23 cellular contexts compared by ENCODE assay signal in the genomic region with DNA sequence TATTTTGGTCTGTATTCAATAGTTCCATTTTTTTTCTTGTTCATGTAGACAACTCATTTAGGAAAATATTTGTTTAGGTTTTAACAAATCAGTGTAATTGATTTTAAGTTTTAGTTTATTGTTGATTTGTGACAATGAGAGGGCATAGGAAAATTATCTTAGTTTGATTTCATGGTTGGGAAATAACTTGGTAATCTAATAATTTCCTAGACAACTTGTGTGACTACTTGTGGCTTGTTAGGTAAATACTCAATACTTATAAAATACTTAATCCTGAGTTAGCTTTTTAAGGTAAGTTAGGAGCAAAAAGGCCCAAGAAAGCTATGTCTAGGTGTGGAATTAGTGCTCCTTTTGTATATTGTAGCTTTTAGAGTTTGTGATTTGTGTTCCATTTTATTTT.
DNase-seq lines count a peak whose midpoint lies in the region; ATAC-seq and TF ChIP-seq lines count a peak whose summit lies in the region.
"Had no signal": no experiment of that assay in that cellular context is flagged by ENCODE, and none has a peak within 500 bp of the region (broad histone marks: within the 10 kb centered on the region; RNA-seq: fewer than 3 reads in every experiment).

No MANE protein-coding gene starts in this region.

- H3K56ac ChIP-seq in mesendoderm (ENCODE audit: low read length) = no peak overlapping the region

- no peak for DNase-seq in CD8-positive, alpha-beta memory T cell
- DNase-seq in WTC11 (ENCODE audit: low spot score) (no peak), smooth muscle cell (lab: John Stamatoyannopoulos, UW; ENCODE audit: unreplicated experiment) (no peak), mesendoderm (no peak)
- no peak for DNase-seq in stimulated activated CD4-positive, alpha-beta T cell treated with anti-CD3 and anti-CD28 coated beads, Interleukin-2, amount 100 ng/mL, for 48 hours
- DNase-seq: activated CD4-positive, alpha-beta T cell treated with anti-CD3 and anti-CD28 coated beads, Interleukin-2, amount 10 ng/mL, durations not matched to agents 24 days and 14 days; activated naive CD4-positive, alpha-beta T cell treated with anti-CD3 and anti-CD28 coated beads, Interleukin-2, amount 10 ng/mL, durations not matched to agents 7 days and 5 days; activated T-cell treated with anti-CD3 and anti-CD28 coated beads, Interleukin-2, amount 50 U/mL, for 48 hours; brain microvascular endothelial cell; effector CD8-positive, alpha-beta T cell; GM23248; heart left ventricle; NCI-H1436 treated with DMSO at 0.1 percent for 48 hours; right cardiac atrium; Right ventricle myocardium superior; stimulated activated CD4-positive, alpha-beta T cell treated with anti-CD3 and anti-CD28 coated beads, Interleukin-4, amount 100 ng/mL, for 1 hour; T-helper 9 cell; testis; WERI-Rb-1 had no signal

- H3K79me2 ChIP-seq in KMS-11 (ENCODE audit: insufficient read depth, low read depth) (peaks cover 95% of the 10 kb centered on the region), smooth muscle cell (ENCODE audit: low read depth) (peaks cover 31% of the 10 kb centered on the region), mesendoderm (ENCODE audit: control insufficient read depth, insufficient read depth, low read length) (no peaks in the 10 kb centered on the region)

- H4K5ac ChIP-seq in mesendoderm (ENCODE audit: low read length) = no peak overlapping the region

- no peak overlapping the region for H3K27ac ChIP-seq in CD8-positive, alpha-beta memory T cell (ENCODE audit: low read depth, low read length)
- H3K27ac ChIP-seq in KMS-11 (peak overlapping the region; percentile 89; the same call in 1 of the 2 replicates), smooth muscle cell (ENCODE audit: low read depth) (peak overlapping the region; percentile 88), mesendoderm (ENCODE audit: low read depth, low read length) (no peak overlapping the region)
- H3K27ac ChIP-seq: brain microvascular endothelial cell, GM23248, testis, WERI-Rb-1 had no signal

- H3K4me1 ChIP-seq in CD8-positive, alpha-beta memory T cell (ENCODE audit: insufficient read depth, low read length) = peaks cover 35% of the 10 kb centered on the region
- H3K4me1 ChIP-seq in KMS-11 (ENCODE audit: low read depth, poor library complexity, severe bottlenecking) (peaks cover 83% of the 10 kb centered on the region), smooth muscle cell (ENCODE audit: low read depth) (peaks cover 43% of the 10 kb centered on the region), mesendoderm (ENCODE audit: control insufficient read depth, low read depth, low read length) (no peaks in the 10 kb centered on the region)
- H3K4me1 ChIP-seq: testis had no signal

- no peaks in the 10 kb centered on the region for H3K9me3 Mint-ChIP-seq in CD8-positive, alpha-beta memory T cell
- H3K9me3 Mint-ChIP-seq in WTC11 = no peaks in the 10 kb centered on the region
- H3K9me3 Mint-ChIP-seq: activated CD4-positive, alpha-beta T cell treated with anti-CD3 and anti-CD28 coated beads, Interleukin-2, amount 10 ng/mL, durations not matched to agents 24 days and 14 days; activated naive CD4-positive, alpha-beta T cell treated with anti-CD3 and anti-CD28 coated beads, Interleukin-2, amount 10 ng/mL, durations not matched to agents 7 days and 5 days; neural crest cell had no signal

- H3K9ac ChIP-seq in KMS-11 (peak overlapping the region; percentile 53; the same call in 1 of the 2 replicates), smooth muscle cell (ENCODE audit: low read depth) (no peak overlapping the region), mesendoderm (ENCODE audit: low read length) (no peak overlapping the region)
- H3K9ac ChIP-seq: GM23248 had no signal

- peaks cover 4% of the 10 kb centered on the region for H3F3A ChIP-seq in smooth muscle cell (ENCODE audit: low read depth)

- no peaks in the 10 kb centered on the region for H3K9me3 ChIP-seq in CD8-positive, alpha-beta memory T cell (ENCODE audit: low read length)
- no peaks in the 10 kb centered on the region for H3K9me3 ChIP-seq in smooth muscle cell (replicated peaks; ENCODE audit: low read depth)
- H3K9me3 ChIP-seq: testis had no signal

- no peaks in the 10 kb centered on the region for H3K27me3 ChIP-seq in CD8-positive, alpha-beta memory T cell (ENCODE audit: insufficient read depth, low read length, poor library complexity, severe bottlenecking)
- H3K27me3 ChIP-seq in KMS-11 (ENCODE audit: insufficient read depth, low read depth) (no peaks in the 10 kb centered on the region), smooth muscle cell (ENCODE audit: low read depth) (no peaks in the 10 kb centered on the region), mesendoderm (ENCODE audit: insufficient read depth, low read length, poor library complexity) (no peaks in the 10 kb centered on the region)
- H3K27me3 ChIP-seq: brain microvascular endothelial cell, heart left ventricle, testis had no signal

- POLR2A ChIA-PET in CD8-positive, alpha-beta memory T cell (lab: Charles Lee) = interaction anchor here (0.8 to 1.9 kb wide), 2 partner anchors 22 to 215 kb away, joined by 3 to 6 read pairs; partner anchors contain the start of gene MTURN
- POLR2A ChIA-PET in WTC11 (lab: Charles Lee) = interaction anchor here (0.5 kb wide), 1 partner anchor 23 kb away, joined by 4 read pairs; no protein-coding TSS in a partner anchor

- no peak overlapping the region for H2AFZ ChIP-seq in KMS-11 (ENCODE audit: low read depth)
- no peak overlapping the region for H2AFZ ChIP-seq in smooth muscle cell (ENCODE audit: low read depth)
- H2AFZ ChIP-seq: GM23248 had no signal

- H3K27ac Mint-ChIP-seq in CD8-positive, alpha-beta memory T cell = peak overlapping the region in 6 of 8 donors; percentile 17 to 94 (median 76)
- H3K27ac Mint-ChIP-seq in WTC11 = peak overlapping the region; percentile 81; the same call in 1 of the 2 replicates
- H3K27ac Mint-ChIP-seq: activated CD4-positive, alpha-beta T cell treated with anti-CD3 and anti-CD28 coated beads, Interleukin-2, amount 10 ng/mL, durations not matched to agents 24 days and 14 days; activated naive CD4-positive, alpha-beta T cell treated with anti-CD3 and anti-CD28 coated beads, Interleukin-2, amount 10 ng/mL, durations not matched to agents 7 days and 5 days had no signal

- CTCF ChIA-PET in CD8-positive, alpha-beta memory T cell (lab: Charles Lee) = interaction anchor here (0.9 to 5.1 kb wide), 3 partner anchors 10 to 74 kb away, joined by 3 to 30 read pairs (median 9); no protein-coding TSS in a partner anchor
- CTCF ChIA-PET in WTC11 (lab: Charles Lee) = interaction anchor here (1.3 to 2.7 kb wide), 2 partner anchors 73 to 185 kb away, joined by 6 to 11 read pairs; no protein-coding TSS in a partner anchor

- ATAC-seq in WTC11 = no peak
- ATAC-seq in HG03442 (IDR thresholded peaks at IDR 0.05; ENCODE audit: unreplicated experiment) = no peak
- ATAC-seq: heart left ventricle, right cardiac atrium had no signal

- no peak for TF ChIP-seq CTCF in KMS-11 (conservative IDR thresholded peaks at IDR 0.05; ENCODE audit: low read depth, low read length)
- TF ChIP-seq CTCF in WTC11 (IDR thresholded peaks at IDR 0.05) = no peak
- TF ChIP-seq CTCF in smooth muscle cell (IDR thresholded peaks at IDR 0.05; ENCODE audit: borderline replicate concordance, insufficient read depth, poor library complexity, severe bottlenecking) = no peak

- no peak overlapping the region for H3K4me3 Mint-ChIP-seq in CD8-positive, alpha-beta memory T cell
- no peak overlapping the region for H3K4me3 Mint-ChIP-seq in WTC11
- H3K4me3 Mint-ChIP-seq: activated CD4-positive, alpha-beta T cell treated with anti-CD3 and anti-CD28 coated beads, Interleukin-2, amount 10 ng/mL, durations not matched to agents 24 days and 14 days; activated naive CD4-positive, alpha-beta T cell treated with anti-CD3 and anti-CD28 coated beads, Interleukin-2, amount 10 ng/mL, durations not matched to agents 7 days and 5 days; neural crest cell had no signal

- H3K79me1 ChIP-seq in mesendoderm (ENCODE audit: low read length) = no peaks in the 10 kb centered on the region

- no peak overlapping the region for H2BK15ac ChIP-seq in mesendoderm (replicated peaks; ENCODE audit: low read depth)

- H3K4ac ChIP-seq in mesendoderm (ENCODE audit: low read depth, low read length) = no peak overlapping the region

- H4K8ac ChIP-seq in mesendoderm (ENCODE audit: low read depth, low read length) = no peak overlapping the region

- H2BK120ac ChIP-seq in mesendoderm (ENCODE audit: low read depth, low read length) = no peak overlapping the region

- no peaks in the 10 kb centered on the region for H3K27me3 Mint-ChIP-seq in CD8-positive, alpha-beta memory T cell
- no peaks in the 10 kb centered on the region for H3K27me3 Mint-ChIP-seq in WTC11 (ENCODE audit: low read depth)
- H3K27me3 Mint-ChIP-seq: activated CD4-positive, alpha-beta T cell treated with anti-CD3 and anti-CD28 coated beads, Interleukin-2, amount 10 ng/mL, durations not matched to agents 24 days and 14 days; activated naive CD4-positive, alpha-beta T cell treated with anti-CD3 and anti-CD28 coated beads, Interleukin-2, amount 10 ng/mL, durations not matched to agents 7 days and 5 days had no signal

- no peak overlapping the region for H3K4me3 ChIP-seq in CD8-positive, alpha-beta memory T cell (ENCODE audit: low read length)
- H3K4me3 ChIP-seq in KMS-11 (IDR thresholded peaks at IDR 0.05; ENCODE audit: insufficient read depth, low read depth, low read length) (no peak overlapping the region), smooth muscle cell (no peak overlapping the region), mesendoderm (ENCODE audit: low read length) (no peak overlapping the region)
- H3K4me3 ChIP-seq: GM23248, heart left ventricle, lung, testis had no signal

- H4K20me1 ChIP-seq in KMS-11 (ENCODE audit: insufficient read depth) = no peaks in the 10 kb centered on the region
- no peaks in the 10 kb centered on the region for H4K20me1 ChIP-seq in smooth muscle cell (ENCODE audit: low read depth)

- H3K4me2 ChIP-seq in KMS-11 = peak overlapping the region; percentile 88
- H3K4me2 ChIP-seq in smooth muscle cell = peak overlapping the region; percentile 47
- no peak overlapping the region for H3K4me2 ChIP-seq in mesendoderm (ENCODE audit: low read length)

- no peaks in the 10 kb centered on the region for H3K36me3 ChIP-seq in CD8-positive, alpha-beta memory T cell (ENCODE audit: insufficient read depth, low read length)
- no peaks in the 10 kb centered on the region for H3K36me3 ChIP-seq in KMS-11 (ENCODE audit: insufficient read depth)
- no peaks in the 10 kb centered on the region for H3K36me3 ChIP-seq in smooth muscle cell (ENCODE audit: low read depth)
- H3K36me3 ChIP-seq in mesendoderm (ENCODE audit: control insufficient read depth, insufficient read depth, low read length) = no peaks in the 10 kb centered on the region
- H3K36me3 ChIP-seq: brain microvascular endothelial cell, heart left ventricle, WERI-Rb-1 had no signal

- H3K4me1 Mint-ChIP-seq in CD8-positive, alpha-beta memory T cell = peaks cover 55 to 79% (median 72%) of the 10 kb centered on the region in 3 donors
- peaks cover 76% of the 10 kb centered on the region for H3K4me1 Mint-ChIP-seq in WTC11

- no peak overlapping the region for H2AK5ac ChIP-seq in mesendoderm (ENCODE audit: low read length)

- no peak overlapping the region for H3K23ac ChIP-seq in mesendoderm (ENCODE audit: low read length)

- no peak overlapping the region for H3K18ac ChIP-seq in mesendoderm (ENCODE audit: low read length)

- no peak overlapping the region for H2BK5ac ChIP-seq in mesendoderm (ENCODE audit: low read length)

- no peaks in the 10 kb centered on the region for H3K36me3 Mint-ChIP-seq in CD8-positive, alpha-beta memory T cell
- no peaks in the 10 kb centered on the region for H3K36me3 Mint-ChIP-seq in WTC11
- H3K36me3 Mint-ChIP-seq: activated naive CD4-positive, alpha-beta T cell treated with anti-CD3 and anti-CD28 coated beads, Interleukin-2, amount 10 ng/mL, durations not matched to agents 7 days and 5 days had no signal

Comparison
In these comparisons a context has a peak if more than half of its experiments do, and no peak if none do; other contexts are left out.
1. H3K27ac ChIP-seq: peak in KMS-11 (single experiment) and smooth muscle cell (single experiment); none in CD8-positive, alpha-beta memory T cell (single experiment) and mesendoderm (single experiment).